In genomic region chr10:4555920-4556319, GRCh38 we compare ENCODE assay signal across 35 cellular contexts.
"Had no signal": no experiment of that assay in that cellular context is flagged by ENCODE, and none has a peak within 500 bp of the region (broad histone marks: within the 10 kb centered on the region; RNA-seq: fewer than 3 reads in every experiment).

No MANE protein-coding gene starts in this region.

- H3K27ac Mint-ChIP-seq: activated CD4-positive, alpha-beta memory T cell treated with anti-CD3 and anti-CD28 coated beads for 36 hours; activated CD4-positive, alpha-beta T cell treated with anti-CD3 and anti-CD28 coated beads for 36 hours; activated CD4-positive, alpha-beta T cell treated with anti-CD3 and anti-CD28 coated beads, Interleukin-2, amount 10 ng/mL, durations not matched to agents 24 days and 14 days; activated CD8-positive, alpha-beta memory T cell treated with anti-CD3 and anti-CD28 coated beads, Interleukin-2, amount 10 ng/mL, durations not matched to agents 7 days and 5 days; activated CD8-positive, alpha-beta T cell treated with anti-CD3 and anti-CD28 coated beads, Interleukin-2, amount 10 ng/mL, durations not matched to agents 7 days and 5 days; activated naive CD4-positive, alpha-beta T cell treated with anti-CD3 and anti-CD28 coated beads for 36 hours; activated naive CD4-positive, alpha-beta T cell treated with anti-CD3 and anti-CD28 coated beads, Interleukin-2, amount 50 U/mL, for 24 hours; activated naive CD8-positive, alpha-beta T cell treated with anti-CD3 and anti-CD28 coated beads for 36 hours; activated naive CD8-positive, alpha-beta T cell treated with anti-CD3 and anti-CD28 coated beads, Interleukin-2, amount 50 U/mL, for 24 hours; activated T-helper 1 cell treated with anti-CD3 and anti-CD28 coated beads, Interleukin-12 subunit alpha, Interleukin-12 subunit beta, Interleukin-2, Interleukin-4 antibody, amounts not matched to agents 30 ng/mL and 10 ng/mL and 1 ng/mL, durations not matched to agents 14 hours and 24 hours and 36 hours; activated T-helper 2 cell treated with anti-CD3 and anti-CD28 coated beads, Interferon-gamma antibody, Interleukin-2, Interleukin-4, amounts not matched to agents 10 μg/mL and 5 μg/mL and 100 μg/mL, durations not matched to agents 14 hours and 24 hours and 36 hours; effector memory CD8-positive, alpha-beta T cell; T-helper 2 cell treated with Interferon-gamma antibody and Interleukin-4, amounts not matched to agents 5 μg/mL and 100 μg/mL, for 36 hours had no signal

- H3K27ac ChIP-seq: adrenal gland, body of pancreas, esophagus muscularis mucosa, gastroesophageal sphincter, heart right ventricle, WERI-Rb-1 had no signal

- H3K4me1 Mint-ChIP-seq: activated CD4-positive, alpha-beta T cell treated with anti-CD3 and anti-CD28 coated beads for 36 hours; activated CD4-positive, alpha-beta T cell treated with anti-CD3 and anti-CD28 coated beads, Interleukin-2, amount 10 ng/mL, durations not matched to agents 24 days and 14 days; activated CD8-positive, alpha-beta memory T cell treated with anti-CD3 and anti-CD28 coated beads, Interleukin-2, amount 10 ng/mL, durations not matched to agents 7 days and 5 days; activated naive CD4-positive, alpha-beta T cell treated with anti-CD3 and anti-CD28 coated beads, Interleukin-2, amount 50 U/mL, for 24 hours; activated naive CD8-positive, alpha-beta T cell treated with anti-CD3 and anti-CD28 coated beads for 36 hours; activated naive CD8-positive, alpha-beta T cell treated with anti-CD3 and anti-CD28 coated beads, Interleukin-2, amount 50 U/mL, for 24 hours; T-helper 17 cell had no signal

- H3K9me3 Mint-ChIP-seq: activated CD4-positive, alpha-beta T cell treated with anti-CD3 and anti-CD28 coated beads, Interleukin-2, amount 10 ng/mL, durations not matched to agents 24 days and 14 days; activated T-helper 1 cell treated with anti-CD3 and anti-CD28 coated beads, Interleukin-12 subunit alpha, Interleukin-12 subunit beta, Interleukin-2, Interleukin-4 antibody, amounts not matched to agents 30 ng/mL and 10 ng/mL and 1 ng/mL, durations not matched to agents 14 hours and 24 hours and 36 hours; activated T-helper 2 cell treated with anti-CD3 and anti-CD28 coated beads, Interferon-gamma antibody, Interleukin-2, Interleukin-4, amounts not matched to agents 10 μg/mL and 5 μg/mL and 100 μg/mL, durations not matched to agents 14 hours and 24 hours and 36 hours; effector memory CD8-positive, alpha-beta T cell; T-helper 2 cell treated with Interferon-gamma antibody and Interleukin-4, amounts not matched to agents 5 μg/mL and 100 μg/mL, for 36 hours had no signal

- H3K36me3 Mint-ChIP-seq: activated CD4-positive, alpha-beta memory T cell treated with anti-CD3 and anti-CD28 coated beads for 36 hours; activated naive CD8-positive, alpha-beta T cell treated with anti-CD3 and anti-CD28 coated beads for 36 hours had no signal

- H3K27me3 Mint-ChIP-seq: activated CD4-positive, alpha-beta memory T cell treated with anti-CD3 and anti-CD28 coated beads for 36 hours; T-helper 17 cell had no signal

- H3K27me3 ChIP-seq: adrenal gland, body of pancreas, esophagus muscularis mucosa, gastroesophageal sphincter, heart right ventricle had no signal

- H3K4me3 ChIP-seq: adrenal gland, body of pancreas, esophagus muscularis mucosa, gastroesophageal sphincter, heart right ventricle had no signal

- H3K4me1 ChIP-seq: adrenal gland, body of pancreas, esophagus muscularis mucosa, gastroesophageal sphincter, heart right ventricle had no signal

- DNase-seq: activated CD4-positive, alpha-beta memory T cell treated with anti-CD3 and anti-CD28 coated beads for 36 hours; activated CD4-positive, alpha-beta T cell treated with anti-CD3 and anti-CD28 coated beads for 36 hours; activated CD4-positive, alpha-beta T cell treated with anti-CD3 and anti-CD28 coated beads, Interleukin-2, amount 10 ng/mL, durations not matched to agents 24 days and 14 days; activated CD4-positive, CD25-positive, alpha-beta regulatory T cell; activated CD4-positive, CD25-positive, alpha-beta regulatory T cell treated with anti-CD3 and anti-CD28 coated beads, Interleukin-2, amount 50 U/mL, for 72 hours; activated CD8-positive, alpha-beta memory T cell treated with anti-CD3 and anti-CD28 coated beads, Interleukin-2, amount 10 ng/mL, durations not matched to agents 7 days and 5 days; activated CD8-positive, alpha-beta memory T cell treated with anti-CD3 and anti-CD28 coated beads, Interleukin-2, amount 50 U/mL, for 4 hours; activated CD8-positive, alpha-beta T cell treated with anti-CD3 and anti-CD28 coated beads, Interleukin-2, amount 10 ng/mL, durations not matched to agents 7 days and 5 days; activated effector memory CD4-positive, alpha-beta T cell treated with anti-CD3 and anti-CD28 coated beads, Interleukin-2, amount 50 U/mL, for 16 hours; activated naive CD4-positive, alpha-beta T cell treated with anti-CD3 and anti-CD28 coated beads for 36 hours; activated naive CD8-positive, alpha-beta T cell treated with anti-CD3 and anti-CD28 coated beads for 36 hours; activated naive CD8-positive, alpha-beta T cell treated with anti-CD3 and anti-CD28 coated beads, Interleukin-2, amount 50 U/mL, for 24 hours; activated T-cell treated with anti-CD3 and anti-CD28 coated beads, Interleukin-2, amount 50 U/mL, for 1 hour; activated T-cell treated with anti-CD3 and anti-CD28 coated beads, Interleukin-2, amount 50 U/mL, for 48 hours; adrenal gland; amygdala; aorta; body of pancreas; caudate nucleus; cortex of kidney; dermis blood vessel endothelial cell; effector CD4-positive, alpha-beta T cell; effector memory CD8-positive, alpha-beta T cell; erythroblast; foreskin melanocyte; heart right ventricle; T-helper 17 cell; T1000; WERI-Rb-1 had no signal

- H3K9me3 ChIP-seq: adrenal gland, body of pancreas, esophagus muscularis mucosa, gastroesophageal sphincter had no signal

- H3K36me3 ChIP-seq: adrenal gland, esophagus muscularis mucosa, gastroesophageal sphincter, heart right ventricle, WERI-Rb-1 had no signal

- ATAC-seq: activated CD4-positive, alpha-beta T cell treated with anti-CD3 and anti-CD28 coated beads for 36 hours; activated CD8-positive, alpha-beta memory T cell treated with anti-CD3 and anti-CD28 coated beads, Interleukin-2, amount 10 ng/mL, durations not matched to agents 7 days and 5 days; activated CD8-positive, alpha-beta T cell treated with anti-CD3 and anti-CD28 coated beads, Interleukin-2, amount 10 ng/mL, durations not matched to agents 7 days and 5 days; activated naive CD8-positive, alpha-beta T cell treated with anti-CD3 and anti-CD28 coated beads, Interleukin-2, amount 50 U/mL, for 24 hours; body of pancreas; effector memory CD8-positive, alpha-beta T cell; gastroesophageal sphincter; heart right ventricle; T-helper 17 cell had no signal

- H3K4me3 Mint-ChIP-seq: activated CD4-positive, alpha-beta memory T cell treated with anti-CD3 and anti-CD28 coated beads for 36 hours; activated CD4-positive, alpha-beta T cell treated with anti-CD3 and anti-CD28 coated beads for 36 hours; activated CD4-positive, alpha-beta T cell treated with anti-CD3 and anti-CD28 coated beads, Interleukin-2, amount 10 ng/mL, durations not matched to agents 24 days and 14 days; activated CD8-positive, alpha-beta memory T cell treated with anti-CD3 and anti-CD28 coated beads, Interleukin-2, amount 10 ng/mL, durations not matched to agents 7 days and 5 days; activated CD8-positive, alpha-beta T cell treated with anti-CD3 and anti-CD28 coated beads, Interleukin-2, amount 10 ng/mL, durations not matched to agents 7 days and 5 days; activated naive CD4-positive, alpha-beta T cell treated with anti-CD3 and anti-CD28 coated beads for 36 hours; activated naive CD4-positive, alpha-beta T cell treated with anti-CD3 and anti-CD28 coated beads, Interleukin-2, amount 50 U/mL, for 24 hours; activated naive CD8-positive, alpha-beta T cell treated with anti-CD3 and anti-CD28 coated beads for 36 hours; activated naive CD8-positive, alpha-beta T cell treated with anti-CD3 and anti-CD28 coated beads, Interleukin-2, amount 50 U/mL, for 24 hours; activated T-helper 1 cell treated with anti-CD3 and anti-CD28 coated beads, Interleukin-12 subunit alpha, Interleukin-12 subunit beta, Interleukin-2, Interleukin-4 antibody, amounts not matched to agents 30 ng/mL and 10 ng/mL and 1 ng/mL, durations not matched to agents 14 hours and 24 hours and 36 hours; effector memory CD8-positive, alpha-beta T cell; T-helper 17 cell; T-helper 2 cell treated with Interferon-gamma antibody and Interleukin-4, amounts not matched to agents 5 μg/mL and 100 μg/mL, for 36 hours had no signal
